Comparison of ENCODE assay signal across 18 cellular contexts in the genomic region with DNA sequence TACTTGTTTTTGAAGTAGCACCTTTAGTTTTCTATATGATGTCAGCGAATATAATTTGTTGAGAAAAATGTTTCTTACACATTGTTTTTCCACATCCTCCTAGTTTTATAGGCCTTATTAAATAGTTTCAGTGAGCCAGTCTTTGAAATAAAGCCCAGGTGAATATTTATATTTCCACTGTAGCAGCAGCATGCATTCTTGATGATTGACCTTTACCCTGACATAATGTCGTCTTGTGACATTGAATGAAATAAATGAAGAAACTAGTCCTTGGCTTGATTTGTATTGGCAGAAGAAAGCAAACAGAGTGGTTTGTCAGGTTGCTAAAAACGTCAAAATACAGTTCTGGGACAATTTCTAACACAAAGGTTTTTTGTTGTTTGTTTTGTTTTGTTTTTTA.
DNase-seq lines count a peak whose midpoint lies in the region; ATAC-seq, FAIRE-seq and TF ChIP-seq lines count a peak whose summit lies in the region.
"Had no signal": no experiment of that assay in that cellular context is flagged by ENCODE, and none has a peak within 500 bp of the region (broad histone marks: within the 10 kb centered on the region; RNA-seq: fewer than 3 reads in every experiment).

No MANE protein-coding gene starts in this region.

- H3K79me2 ChIP-seq in HCT116 (ENCODE audit: insufficient read depth, low read length) (peaks cover 94% of the 10 kb centered on the region), neural progenitor cell (ENCODE audit: low read depth) (peaks cover 16% of the 10 kb centered on the region)

- POLR2A ChIA-PET in HCT116 (lab: Charles Lee): no interaction called here

- TF ChIP-seq POLR2A in HCT116 (IDR thresholded peaks at IDR 0.05; ENCODE audit: borderline replicate concordance, extremely low read depth, insufficient read depth, insufficient read length) (no peak), ovary (IDR thresholded peaks at IDR 0.05) (no peak)

- H3K4me3 ChIP-seq in HCT116 (replicated peaks in 1 of 2; ENCODE audit: low read depth in 1 of 2, low read length in 2 of 2): no peak overlapping the region
- H3K4me3 ChIP-seq in pancreas: no peak overlapping the region
- H3K4me3 ChIP-seq in ovary: no peak overlapping the region
- H3K4me3 ChIP-seq in neural progenitor cell: no peak overlapping the region

- peaks cover 29% of the 10 kb centered on the region for H3K4me1 Mint-ChIP-seq in neural progenitor cell
- H3K4me1 Mint-ChIP-seq: B cell had no signal

- intact Hi-C loops in HCT116 (cut with micrococcal nuclease) (loop anchor here (5.0 kb wide), 1 partner anchor 697 kb away; no protein-coding TSS in a partner anchor), pancreas (cut with DNase I) (no loop called here), ovary (cut with DNase I) (no loop called here)

- WGBS in pancreas, 2 donors: 14 to 21% methylated on average over 3 of the region's 3 CpGs
- 65 to 73% (median 69%) methylated on average over 3 of the region's 3 CpGs for WGBS in ovary, 3 donors

- DNase-seq in HCT116 (ENCODE audit: low read depth, low spot score): no peak
- DNase-seq in pancreas: no peak
- no peak for DNase-seq in NAMALWA (ENCODE audit: low spot score)
- no peak for DNase-seq in ovary
- DNase-seq in neural progenitor cell (ENCODE audit: low spot score): no peak
- DNase-seq in GM19240 (ENCODE audit: insufficient read length, low spot score): no peak
- DNase-seq: CD4-positive, CD25-positive, alpha-beta regulatory T cell; COR-L47; GDM1; IMR-90; NCI-H1048; NCI-H1436 treated with DMSO at 0.1 percent for 48 hours; NCI-H2029; NK-92 treated with Interleukin-12 subunit alpha and Interleukin-12 subunit beta, amount 100 ng/mL, for 24 hours; SW 1271 had no signal

- H3K4me2 ChIP-seq in HCT116 (ENCODE audit: low read length): no peak overlapping the region
- no peak overlapping the region for H3K4me2 ChIP-seq in neural progenitor cell

- H3K9me3 ChIP-seq in HCT116 (ENCODE audit: control insufficient read depth in 1 of 2, insufficient read depth in 1 of 2, low read depth in 1 of 2, low read length in 2 of 2) (no peaks in the 10 kb centered on the region), pancreas (no peaks in the 10 kb centered on the region), ovary (no peaks in the 10 kb centered on the region), neural progenitor cell (ENCODE audit: low read depth) (no peaks in the 10 kb centered on the region)

- H3F3A ChIP-seq in neural progenitor cell (ENCODE audit: low read depth): no peaks in the 10 kb centered on the region

- no peak for ATAC-seq in HCT116
- peak; percentile 43 to 70 (median 50) for ATAC-seq in pancreas
- ATAC-seq: Right ventricle myocardium inferior had no signal

- CTCF ChIA-PET in HCT116 (lab: Charles Lee): no interaction called here

- H3K4me3 Mint-ChIP-seq in neural progenitor cell: no peak overlapping the region
- H3K4me3 Mint-ChIP-seq: B cell; CD4-positive, CD25-positive, alpha-beta regulatory T cell had no signal

- H3K36me3 ChIP-seq in HCT116 (ENCODE audit: control insufficient read depth in 1 of 2, insufficient read depth in 2 of 2, low read length in 2 of 2) (no peaks in the 10 kb centered on the region), pancreas (no peaks in the 10 kb centered on the region), ovary (no peaks in the 10 kb centered on the region), neural progenitor cell (no peaks in the 10 kb centered on the region)

- H3K27me3 Mint-ChIP-seq in neural progenitor cell (ENCODE audit: insufficient read depth, low read depth): peaks cover 4% of the 10 kb centered on the region
- H3K27me3 Mint-ChIP-seq: B cell; CD4-positive, CD25-positive, alpha-beta regulatory T cell had no signal

- RAD21 ChIA-PET in HCT116 (lab: Charles Lee; ENCODE audit: low non-redundant PET in 1 of 2, low total read pairs in 2 of 2, uncharacterized antibody in 2 of 2, unreplicated experiment in 2 of 2): no interaction called here

- peak overlapping the region; percentile 53 for H3K27ac ChIP-seq in HCT116 (ENCODE audit: low read depth, low read length)
- peak overlapping the region in 2 of 4 donors; percentile 8 to 37 for H3K27ac ChIP-seq in pancreas
- no peak overlapping the region for H3K27ac ChIP-seq in ovary
- no peak overlapping the region for H3K27ac ChIP-seq in neural progenitor cell

- TF ChIP-seq RAD21 in HCT116 (IDR thresholded peaks at IDR 0.05; ENCODE audit: low read depth): no peak

- BruUV-seq in HCT116 (replicated peaks; lab: Mats Ljungman, UMichigan): no TSS peak

- TF ChIP-seq EP300 in ovary (IDR thresholded peaks at IDR 0.05): no peak

- no peaks in the 10 kb centered on the region for H3K36me3 Mint-ChIP-seq in neural progenitor cell
- H3K36me3 Mint-ChIP-seq: CD4-positive, CD25-positive, alpha-beta regulatory T cell had no signal

- no peak overlapping the region for H3K27ac Mint-ChIP-seq in neural progenitor cell
- H3K27ac Mint-ChIP-seq: B cell; CD4-positive, CD25-positive, alpha-beta regulatory T cell had no signal

- no peaks in the 10 kb centered on the region for H3K27me3 ChIP-seq in HCT116 (ENCODE audit: insufficient read depth, low read length)
- no peaks in the 10 kb centered on the region for H3K27me3 ChIP-seq in pancreas
- H3K27me3 ChIP-seq in ovary: no peaks in the 10 kb centered on the region
- no peaks in the 10 kb centered on the region for H3K27me3 ChIP-seq in neural progenitor cell

- H2AFZ ChIP-seq in HCT116 (ENCODE audit: low read depth, low read length, poor library complexity, severe bottlenecking) (no peak overlapping the region), neural progenitor cell (replicated peaks) (no peak overlapping the region)

- FAIRE-seq in endometrium (lab: Jason Lieb, UNC) (peak; percentile 21), pancreas (lab: Jason Lieb, UNC) (no peak)

- TF ChIP-seq CTCF in HCT116 (IDR thresholded peaks at IDR 0.05 in 2 of 3, conservative IDR thresholded peaks at IDR 0.05 in 1 of 3; ENCODE audit: borderline replicate concordance in 1 of 3, insufficient read depth in 1 of 3, low read depth in 2 of 3, low read length in 2 of 3) (no peak), pancreas (IDR thresholded peaks at IDR 0.05) (no peak), ovary (IDR thresholded peaks at IDR 0.05) (no peak), neural progenitor cell (IDR thresholded peaks at IDR 0.05) (no peak)

- H3K9ac ChIP-seq in HCT116 (ENCODE audit: low read length) (no peak overlapping the region), neural progenitor cell (no peak overlapping the region)

- H3K4me1 ChIP-seq in HCT116 (ENCODE audit: control insufficient read depth in 1 of 2, insufficient read depth in 2 of 2, low read length in 2 of 2): peaks cover 56 to 77% of the 10 kb centered on the region in 2 experiments
- H3K4me1 ChIP-seq in pancreas: peaks cover 40 to 47% (median 45%) of the 10 kb centered on the region in 3 donors
- peaks cover 6% of the 10 kb centered on the region for H3K4me1 ChIP-seq in ovary (ENCODE audit: insufficient read depth)
- no peaks in the 10 kb centered on the region for H3K4me1 ChIP-seq in neural progenitor cell

- H3K9me2 ChIP-seq in HCT116 (ENCODE audit: insufficient read depth): no peaks in the 10 kb centered on the region

- H3K9me3 Mint-ChIP-seq in neural progenitor cell: no peaks in the 10 kb centered on the region
- H3K9me3 Mint-ChIP-seq: CD4-positive, CD25-positive, alpha-beta regulatory T cell had no signal

- H4K20me1 ChIP-seq in HCT116 (ENCODE audit: insufficient read depth) (peaks cover 9% of the 10 kb centered on the region; the same call in 1 of the 2 replicates), neural progenitor cell (ENCODE audit: low read depth) (no peaks in the 10 kb centered on the region)

TF ChIP-seq in HCT116, 20 proteins besides CTCF, POLR2A, EP300 and RAD21:
- TF ChIP-seq EGR1 (IDR thresholded peaks at IDR 0.05; ENCODE audit: low read depth): no peak
- no peak for TF ChIP-seq POLR2AphosphoS5 (IDR thresholded peaks at IDR 0.05; ENCODE audit: low read depth, low read length)
- no peak for TF ChIP-seq SRF (IDR thresholded peaks at IDR 0.05; ENCODE audit: low read depth)
- TF ChIP-seq JUND (IDR thresholded peaks at IDR 0.05): no peak
- TF ChIP-seq CEBPB (IDR thresholded peaks at IDR 0.05; ENCODE audit: low read depth): no peak
- no peak for TF ChIP-seq SIN3A (IDR thresholded peaks at IDR 0.05; ENCODE audit: low read depth)
- no peak for TF ChIP-seq EZH2phosphoT487 (IDR thresholded peaks at IDR 0.05; ENCODE audit: borderline replicate concordance)
- no peak for TF ChIP-seq SP1 (IDR thresholded peaks at IDR 0.05; ENCODE audit: low read depth)
- no peak for TF ChIP-seq ZNF274 (IDR thresholded peaks at IDR 0.05; ENCODE audit: low read depth, low read length)
